18 cellular contexts compared by ENCODE assay signal in the genomic region with DNA sequence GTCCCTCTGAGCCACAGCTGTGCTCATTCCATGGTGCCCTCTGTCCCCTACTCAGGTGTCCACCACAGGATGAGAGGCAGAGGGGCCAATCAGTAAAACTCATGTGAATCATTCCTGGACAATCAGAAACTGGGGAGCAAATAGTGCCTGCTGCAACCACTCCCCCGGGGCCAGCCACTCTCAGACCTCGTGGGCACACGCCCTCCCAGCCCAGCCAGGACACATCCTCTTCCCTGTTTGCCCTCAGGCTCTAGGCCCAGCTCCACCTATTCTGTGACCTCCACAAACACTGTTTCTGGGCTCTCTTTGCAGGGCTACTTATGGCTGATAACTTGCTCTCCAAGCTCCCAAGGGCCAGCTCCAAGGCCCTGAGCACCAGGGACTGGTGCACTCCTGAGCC. TPM values are rescaled to one million over a fixed set of nuclear protein-coding genes. Genes with fewer than 3 reads are reported as not detected.
DNase-seq lines count a peak whose midpoint lies in the region; ATAC-seq and TF ChIP-seq lines count a peak whose summit lies in the region.
"Had no signal": no experiment of that assay in that cellular context is flagged by ENCODE, and none has a peak within 500 bp of the region (broad histone marks: within the 10 kb centered on the region; RNA-seq: fewer than 3 reads in every experiment).

No MANE protein-coding gene starts in this region.

- H3K36me3 Mint-ChIP-seq in Caco-2 (ENCODE audit: insufficient read depth, unreplicated experiment) (no peaks in the 10 kb centered on the region), endodermal cell (ENCODE audit: low read depth) (no peaks in the 10 kb centered on the region)
- H3K36me3 Mint-ChIP-seq in natural killer cell treated with Interleukin-12 subunit alpha and Interleukin-12 subunit beta and Interleukin-15 and Interleukin-18, amount 100 ng/mL, for 72 hours = no peaks in the 10 kb centered on the region
- H3K36me3 Mint-ChIP-seq: mesothelial cell of epicardium had no signal

- H3K27ac ChIP-seq in IMR-90 (ENCODE audit: insufficient read depth, low read length) (no peak overlapping the region), colonic mucosa (peak overlapping the region; percentile 68), endodermal cell (ENCODE audit: low read depth, low read length) (no peak overlapping the region)
- H3K27ac ChIP-seq: KMS-11, ovary had no signal

- H3K9me3 Mint-ChIP-seq in Caco-2 (ENCODE audit: unreplicated experiment) (no peaks in the 10 kb centered on the region), endodermal cell (no peaks in the 10 kb centered on the region)
- H3K9me3 Mint-ChIP-seq in natural killer cell treated with Interleukin-12 subunit alpha and Interleukin-12 subunit beta and Interleukin-15 and Interleukin-18, amount 100 ng/mL, for 72 hours = no peaks in the 10 kb centered on the region
- H3K9me3 Mint-ChIP-seq: activated naive CD4-positive, alpha-beta T cell treated with anti-CD3 and anti-CD28 coated beads for 36 hours; mesothelial cell of epicardium had no signal

- H3K4ac ChIP-seq in IMR-90 (ENCODE audit: low read depth, low read length) = no peak overlapping the region

- no peak for TF ChIP-seq POLR2A in IMR-90 (IDR thresholded peaks at IDR 0.05; ENCODE audit: low read depth, low read length)

- H2AFZ ChIP-seq in IMR-90 (replicated peaks; ENCODE audit: low read length, poor library complexity) = no peak overlapping the region

- H3K4me1 ChIP-seq in Caco-2 = no peaks in the 10 kb centered on the region
- peaks cover 5% of the 10 kb centered on the region for H3K4me1 ChIP-seq in IMR-90 (ENCODE audit: control insufficient read depth, insufficient read depth, low read length)
- H3K4me1 ChIP-seq in colonic mucosa = peaks cover 15% of the 10 kb centered on the region
- H3K4me1 ChIP-seq in endodermal cell (ENCODE audit: control insufficient read depth, insufficient read depth, low read length) = no peaks in the 10 kb centered on the region

- H3K4me1 Mint-ChIP-seq in Caco-2 (ENCODE audit: low read depth, unreplicated experiment) (peaks cover 15% of the 10 kb centered on the region), endodermal cell (peaks cover 7% of the 10 kb centered on the region)
- H3K4me1 Mint-ChIP-seq in natural killer cell treated with Interleukin-12 subunit alpha and Interleukin-12 subunit beta and Interleukin-15 and Interleukin-18, amount 100 ng/mL, for 72 hours (ENCODE audit: low read depth in 2 of 2) = peaks cover 11 to 15% of the 10 kb centered on the region in 2 donors

- no peak overlapping the region for H3K4me3 ChIP-seq in Caco-2 (ENCODE audit: low read depth, low read length)
- H3K4me3 ChIP-seq in IMR-90 (ENCODE audit: insufficient read depth, low read depth, low read length) = no peak overlapping the region
- H3K4me3 ChIP-seq in colonic mucosa = no peak overlapping the region
- no peak overlapping the region for H3K4me3 ChIP-seq in endodermal cell (ENCODE audit: low read length)
- H3K4me3 ChIP-seq: ovary had no signal

- peak; percentile 30 to 63 for DNase-seq in Caco-2
- DNase-seq in IMR-90 = no peak
- DNase-seq in colonic mucosa = peak; percentile 80
- DNase-seq in mucosa of gallbladder (ENCODE audit: low spot score) = peak; percentile 31
- DNase-seq in MV-4-11 (lab: John Stamatoyannopoulos, UW) = no peak
- no peak for DNase-seq in natural killer cell treated with Interleukin-12 subunit alpha and Interleukin-12 subunit beta and Interleukin-15 and Interleukin-18, amount 100 ng/mL, for 72 hours (ENCODE audit: low spot score)
- DNase-seq in GM13976 (ENCODE audit: low spot score) = no peak
- no peak for DNase-seq in endodermal cell
- DNase-seq: activated naive CD4-positive, alpha-beta T cell treated with anti-CD3 and anti-CD28 coated beads for 36 hours; AML-193; NCI-H187 treated with DMSO at 0.1 percent for 48 hours; NCI-H526; ovary; RPMI8226; T-helper 2 cell had no signal

- H3K9me3 ChIP-seq in Caco-2 (no peaks in the 10 kb centered on the region), IMR-90 (ENCODE audit: control insufficient read depth, insufficient read depth, low read length) (no peaks in the 10 kb centered on the region), colonic mucosa (no peaks in the 10 kb centered on the region), endodermal cell (ENCODE audit: control insufficient read depth, low read length) (no peaks in the 10 kb centered on the region)
- H3K9me3 ChIP-seq: ovary had no signal

- H2AK9ac ChIP-seq in IMR-90 (replicated peaks; ENCODE audit: low read depth, low read length, poor library complexity) = peak overlapping the region; percentile 45

- POLR2A ChIA-PET in Caco-2 (lab: Charles Lee) = interaction anchor here (1.0 kb wide), 1 partner anchor 42 kb away, joined by 3 read pairs; no protein-coding TSS in a partner anchor
- POLR2A ChIA-PET in IMR-90 (lab: Charles Lee; ENCODE audit: unreplicated experiment) = no interaction called here

- BruUV-seq in Caco-2 (replicated peaks; lab: Mats Ljungman, UMichigan) (no TSS peak), IMR-90 (replicated peaks; lab: Mats Ljungman, UMichigan) (no TSS peak)

- H4K8ac ChIP-seq in IMR-90 (ENCODE audit: low read depth in 2 of 2, low read length in 2 of 2) = no peak overlapping the region

- TF ChIP-seq RAD21 in IMR-90 (IDR thresholded peaks at IDR 0.05; ENCODE audit: low read length) = no peak

- H2BK20ac ChIP-seq in IMR-90 (ENCODE audit: low read depth, low read length) = no peak overlapping the region

- H3K56ac ChIP-seq in IMR-90 (ENCODE audit: extremely low read depth, insufficient read depth, low read length) = no peak overlapping the region

- no peak overlapping the region for H2BK5ac ChIP-seq in IMR-90 (ENCODE audit: low read depth, low read length, poor library complexity, severe bottlenecking)

- peaks cover 14% of the 10 kb centered on the region; the same call in 1 of the 2 replicates for H3K9me1 ChIP-seq in IMR-90 (ENCODE audit: insufficient read depth, low read length)

- H4K5ac ChIP-seq in IMR-90 (ENCODE audit: low read depth, low read length) = no peak overlapping the region

- H3K4me3 Mint-ChIP-seq in Caco-2 (ENCODE audit: unreplicated experiment) (no peak overlapping the region), endodermal cell (no peak overlapping the region)
- H3K4me3 Mint-ChIP-seq in natural killer cell treated with Interleukin-12 subunit alpha and Interleukin-12 subunit beta and Interleukin-15 and Interleukin-18, amount 100 ng/mL, for 72 hours = no peak overlapping the region
- H3K4me3 Mint-ChIP-seq: activated naive CD4-positive, alpha-beta T cell treated with anti-CD3 and anti-CD28 coated beads for 36 hours; mesothelial cell of epicardium had no signal

- H3K27ac Mint-ChIP-seq in Caco-2 (ENCODE audit: unreplicated experiment) (no peak overlapping the region), endodermal cell (no peak overlapping the region)
- H3K27ac Mint-ChIP-seq in natural killer cell treated with Interleukin-12 subunit alpha and Interleukin-12 subunit beta and Interleukin-15 and Interleukin-18, amount 100 ng/mL, for 72 hours = no peak overlapping the region
- H3K27ac Mint-ChIP-seq: activated naive CD4-positive, alpha-beta T cell treated with anti-CD3 and anti-CD28 coated beads for 36 hours; mesothelial cell of epicardium had no signal

- H4K91ac ChIP-seq in IMR-90 (ENCODE audit: insufficient read depth, low read depth, low read length) = 0 out of 2 replicates have a peak overlapping the region, but pooled peaks have one; percentile 4

- H3K79me1 ChIP-seq in IMR-90 (ENCODE audit: low read depth in 1 of 2, low read length in 2 of 2) = peaks cover 0 to 10% of the 10 kb centered on the region in 2 experiments; a peak in 2 of 4 replicates

- no peak overlapping the region for H3K23ac ChIP-seq in IMR-90 (ENCODE audit: low read depth, low read length)

- H3K36me3 ChIP-seq in Caco-2 (ENCODE audit: control insufficient read depth, insufficient read depth, low read length) (no peaks in the 10 kb centered on the region), IMR-90 (ENCODE audit: control insufficient read depth, insufficient read depth, low read length) (no peaks in the 10 kb centered on the region), colonic mucosa (no peaks in the 10 kb centered on the region), endodermal cell (ENCODE audit: control insufficient read depth, insufficient read depth, low read length) (no peaks in the 10 kb centered on the region)
- H3K36me3 ChIP-seq: ovary had no signal

- intact Hi-C loops in Caco-2 (cut with micrococcal nuclease; ENCODE audit: unreplicated experiment) (no loop called here), IMR-90 (cut with micrococcal nuclease) (no loop called here), colonic mucosa (cut with DNase I) (no loop called here)

- 0 out of 2 replicates have a peak overlapping the region, but pooled peaks have one; percentile 23 for H2AK5ac ChIP-seq in IMR-90 (ENCODE audit: low read depth, low read length)

- H3K18ac ChIP-seq in IMR-90 (ENCODE audit: low read depth, low read length) = no peak overlapping the region

- WGBS in IMR-90 (ENCODE audit: extremely low coverage in 2 of 2, insufficient read length in 1 of 2), 2 experiments = 80% methylated on average over 3 of the region's 3 CpGs; no CpG with 5 or more reads in 1 of the 2 experiments
- WGBS in endodermal cell (ENCODE audit: insufficient coverage in 1 of 2, insufficient read length in 1 of 2), 2 experiments = 80 to 95% methylated on average over 2 to 3 of the region's 3 CpGs

- dilution Hi-C loops in IMR-90 (cut with HindIII; ENCODE audit: low sequenced_read_pairs, unreplicated experiment) = no loop called here

- no peaks in the 10 kb centered on the region for H4K20me1 ChIP-seq in IMR-90 (ENCODE audit: insufficient read depth, low read length)

- H3K14ac ChIP-seq in IMR-90 (replicated peaks; ENCODE audit: low read depth, low read length) = no peak overlapping the region

- H3K9ac ChIP-seq in IMR-90 (ENCODE audit: low read depth, low read length) (no peak overlapping the region), colonic mucosa (ENCODE audit: low read depth in 2 of 2, low read length in 2 of 2) (peak overlapping the region in 1 of 2 donors; percentile 15), endodermal cell (ENCODE audit: extremely low read depth, low read length, poor library complexity, severe bottlenecking) (no peak overlapping the region)
- H3K9ac ChIP-seq: KMS-11 had no signal

- no peak overlapping the region for H2BK120ac ChIP-seq in IMR-90 (ENCODE audit: low read depth, low read length)

- 0 out of 3 replicates have a peak overlapping the region, but pooled peaks have one; percentile 61 for H2BK15ac ChIP-seq in IMR-90 (ENCODE audit: low read depth, low read length)

- in situ Hi-C loops in IMR-90 (cut with MboI; ENCODE audit: low sequenced_read_pairs) (no loop called here), GM13976 (cut with MboI; ENCODE audit: low sequenced_read_pairs, unreplicated experiment) (no loop called here)

- CTCF ChIA-PET in Caco-2 (lab: Charles Lee) (interaction anchor here (0.7 kb wide), 1 partner anchor 27 kb away, joined by 5 read pairs; no protein-coding TSS in a partner anchor), IMR-90 (lab: Yijun Ruan, JAX) (no interaction called here)

- ATAC-seq in IMR-90 (ENCODE audit: low read depth) = no peak
- no peak for ATAC-seq in natural killer cell treated with Interleukin-12 subunit alpha and Interleukin-12 subunit beta and Interleukin-15 and Interleukin-18, amount 100 ng/mL, for 72 hours

- no peaks in the 10 kb centered on the region for H3K27me3 ChIP-seq in Caco-2 (replicated peaks; ENCODE audit: control insufficient read depth, insufficient read depth, low read length)
- no peaks in the 10 kb centered on the region for H3K27me3 ChIP-seq in IMR-90 (ENCODE audit: control insufficient read depth, insufficient read depth, low read length)
- no peaks in the 10 kb centered on the region for H3K27me3 ChIP-seq in colonic mucosa
- no peaks in the 10 kb centered on the region for H3K27me3 ChIP-seq in endodermal cell (ENCODE audit: control insufficient read depth, insufficient read depth, low read length, poor library complexity, severe bottlenecking)
- H3K27me3 ChIP-seq: ovary had no signal

- TF ChIP-seq CTCF in Caco-2 (IDR thresholded peaks at IDR 0.05; ENCODE audit: insufficient read depth in 1 of 2, low read depth in 1 of 2, low read length in 1 of 2, severe bottlenecking in 1 of 2, unreplicated experiment in 1 of 2) (no peak), IMR-90 (conservative IDR thresholded peaks at IDR 0.05; ENCODE audit: low read depth, low read length) (no peak), colonic mucosa (IDR thresholded peaks at IDR 0.05) (no peak), GM13976 (IDR thresholded peaks at IDR 0.05; ENCODE audit: borderline replicate concordance, control extremely low read depth, extremely low read depth, insufficient read depth, missing control alignments) (no peak), endodermal cell (conservative IDR thresholded peaks at IDR 0.05) (no peak)

- H3K27me3 Mint-ChIP-seq in Caco-2 (ENCODE audit: insufficient read depth, unreplicated experiment) = no peaks in the 10 kb centered on the region
- no peaks in the 10 kb centered on the region for H3K27me3 Mint-ChIP-seq in natural killer cell treated with Interleukin-12 subunit alpha and Interleukin-12 subunit beta and Interleukin-15 and Interleukin-18, amount 100 ng/mL, for 72 hours
- H3K27me3 Mint-ChIP-seq in endodermal cell (ENCODE audit: insufficient read depth) = no peaks in the 10 kb centered on the region

- no peak overlapping the region for H3K4me2 ChIP-seq in IMR-90 (ENCODE audit: low read depth, low read length)
- H3K4me2 ChIP-seq: KMS-11 had no signal

RNA-seq across cellular contexts. Expression of a gene that starts 14.0 kb away (rescaled TPM):
- 8.2 and 9.1 TPM in 2 replicates for total RNA-seq in Caco-2 (2022)
- total RNA-seq in IMR-90 (2012; rRNA removed) = 0.83 and 0.90 TPM in 2 replicates
- 0.97 and 1.3 TPM in 2 replicates for polyA plus RNA-seq in IMR-90 (2012; rRNA removed)
- polyA plus RNA-seq in IMR-90 (2012; cell fraction: cytosol; rRNA removed) = 0.63 and 0.81 TPM in 2 replicates
- 0.12 and 0.50 TPM in 2 replicates for polyA plus RNA-seq in IMR-90 (2012; cell fraction: nucleus; rRNA removed; ENCODE audit: low replicate concordance)
- total RNA-seq in colonic mucosa = 10 to 100 TPM; 19.5 to 19.7 TPM
- total RNA-seq in mucosa of gallbladder = 23.6 TPM
- total RNA-seq in natural killer cell treated with Interleukin-12 subunit alpha and Interleukin-12 subunit beta and Interleukin-15 and Interleukin-18, amount 100 ng/mL, for 72 hours = under 1 TPM; 0.29 to 0.45 TPM
- total RNA-seq in endodermal cell = 10 to 100 TPM in 1 of 2 donors, 1 to 10 TPM in 1; 8.6 to 12.8 TPM
- 4.2 TPM for polyA plus RNA-seq in endodermal cell (2013, experiment 1 of 2)
- polyA plus RNA-seq in endodermal cell (2013, experiment 2 of 2) = 2.6 TPM

RNA-seq across cellular contexts. Expression of a gene that starts 26.6 kb away (rescaled TPM):
- total RNA-seq in Caco-2 (2022) = 0.25 TPM in 1 of 2 replicates, not detected in the other
- total RNA-seq in IMR-90 (2012; rRNA removed) = not detected in 2 replicates
- polyA plus RNA-seq in IMR-90 (2012; rRNA removed) = not detected in 2 replicates
- 0.08 TPM in 1 of 2 replicates, not detected in the other for polyA plus RNA-seq in IMR-90 (2012; cell fraction: cytosol; rRNA removed)
- polyA plus RNA-seq in IMR-90 (2012; cell fraction: nucleus; rRNA removed; ENCODE audit: low replicate concordance) = 0.07 and 0.13 TPM in 2 replicates
- under 1 TPM in 1 of 2 donors, not detected in 1; 0.61 TPM for total RNA-seq in colonic mucosa
- not detected for total RNA-seq in mucosa of gallbladder
- total RNA-seq in natural killer cell treated with Interleukin-12 subunit alpha and Interleukin-12 subunit beta and Interleukin-15 and Interleukin-18, amount 100 ng/mL, for 72 hours = not detected
- not detected for total RNA-seq in endodermal cell
- polyA plus RNA-seq in endodermal cell (2013, experiment 1 of 2) = not detected
- polyA plus RNA-seq in endodermal cell (2013, experiment 2 of 2) = not detected
- total RNA-seq: activated naive CD4-positive, alpha-beta T cell treated with anti-CD3 and anti-CD28 coated beads for 36 hours; fibroblast of villous mesenchyme had no signal

RNA-seq across cellular contexts. Expression of a gene that starts 42.6 kb away (rescaled TPM):
- total RNA-seq in Caco-2 (2022) (86.7 and 88.7 TPM in 2 replicates), IMR-90 (2012; rRNA removed) (44.4 and 52.5 TPM in 2 replicates), colonic mucosa (10 to 100 TPM; 21.5 to 28.0 TPM), mucosa of gallbladder (28.8 TPM), endodermal cell (10 to 100 TPM; 37.2 to 42.0 TPM)
- 23.4 and 24.0 TPM in 2 replicates for polyA plus RNA-seq in IMR-90 (2012; rRNA removed)
- 11.1 and 11.6 TPM in 2 replicates for polyA plus RNA-seq in IMR-90 (2012; cell fraction: cytosol; rRNA removed)
- 45.5 and 82.3 TPM in 2 replicates for polyA plus RNA-seq in IMR-90 (2012; cell fraction: nucleus; rRNA removed; ENCODE audit: low replicate concordance)
- total RNA-seq in natural killer cell treated with Interleukin-12 subunit alpha and Interleukin-12 subunit beta and Interleukin-15 and Interleukin-18, amount 100 ng/mL, for 72 hours = 10 to 100 TPM; 67.2 to 85.1 TPM
- polyA plus RNA-seq in endodermal cell (2013, experiment 1 of 2) = 38.8 TPM
- 38.8 TPM for polyA plus RNA-seq in endodermal cell (2013, experiment 2 of 2)

RNA-seq across cellular contexts. Expression of a gene that starts 42.6 kb away (rescaled TPM):
- total RNA-seq in Caco-2 (2022) (732 and 805 TPM in 2 replicates), IMR-90 (2012; rRNA removed) (143 and 146 TPM in 2 replicates), colonic mucosa (100 to 1,000 TPM; 226 to 288 TPM), mucosa of gallbladder (181 TPM), endodermal cell (100 to 1,000 TPM; 255 to 275 TPM)
- polyA plus RNA-seq in IMR-90 (2012; rRNA removed) = 327 and 340 TPM in 2 replicates
- 318 and 528 TPM in 2 replicates for polyA plus RNA-seq in IMR-90 (2012; cell fraction: cytosol; rRNA removed)
- polyA plus RNA-seq in IMR-90 (2012; cell fraction: nucleus; rRNA removed; ENCODE audit: low replicate concordance) = 62.6 and 69.0 TPM in 2 replicates
- total RNA-seq in natural killer cell treated with Interleukin-12 subunit alpha and Interleukin-12 subunit beta and Interleukin-15 and Interleukin-18, amount 100 ng/mL, for 72 hours = 100 to 1,000 TPM; 174 to 187 TPM
- polyA plus RNA-seq in endodermal cell (2013, experiment 1 of 2) = 153 TPM
- polyA plus RNA-seq in endodermal cell (2013, experiment 2 of 2) = 147 TPM

Comparison
In these comparisons a context has a peak if more than half of its experiments do, and no peak if none do; other contexts are left out.
1. DNase-seq: peak in Caco-2 (2 of 2), colonic mucosa (single experiment) and mucosa of gallbladder (single experiment); none in IMR-90 (single experiment), MV-4-11 (single experiment), natural killer cell treated with Interleukin-12 subunit alpha and Interleukin-12 subunit beta and Interleukin-15 and Interleukin-18, amount 100 ng/mL, for 72 hours (single experiment), GM13976 (single experiment) and endodermal cell (single experiment).